In the genomic region with DNA sequence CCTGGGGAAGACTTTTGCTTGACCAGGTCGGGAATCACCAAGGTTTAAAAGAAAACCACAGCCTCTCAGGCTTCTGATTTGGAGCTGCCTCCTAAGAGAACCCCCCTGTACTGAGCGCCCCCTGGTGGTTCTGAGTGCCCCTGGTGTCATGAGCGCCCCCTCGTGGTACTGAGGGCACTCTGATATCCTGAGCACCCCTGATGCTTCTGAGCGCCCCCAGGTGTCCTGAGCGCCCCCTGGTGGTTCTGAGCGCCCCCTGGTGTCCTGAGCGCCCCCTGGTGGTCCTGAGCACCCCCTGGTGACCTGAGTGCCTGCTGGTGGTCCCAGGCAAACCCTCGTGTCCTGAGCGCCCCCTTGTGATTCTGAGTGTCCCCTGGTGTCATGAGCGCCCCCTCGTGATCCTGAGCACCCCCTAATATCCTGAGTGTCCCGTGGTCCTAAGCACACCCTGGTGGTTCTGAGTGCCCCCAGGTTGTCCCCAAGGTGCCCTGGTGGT, we compare ENCODE assay signal across 8 cellular contexts.
DNase-seq lines count a peak whose midpoint lies in the region; TF ChIP-seq lines count a peak whose summit lies in the region.
"Not testable (repeated sequence)": the region's sequence is repeated elsewhere in the genome, so short reads cannot be mapped to it uniquely, and the experiment has no call there.

No MANE protein-coding gene starts in this region.

- TF ChIP-seq POLR2A in transverse colon (IDR thresholded peaks at IDR 0.05) = not testable (repeated sequence)

- WGBS in transverse colon (ENCODE audit: low coverage in 1 of 2), 2 donors = 64% methylated on average over 10 of the region's 13 CpGs; no CpG with 5 or more reads in 1 of the 2 donors

- TF ChIP-seq EP300 in transverse colon (IDR thresholded peaks at IDR 0.05; ENCODE audit: low read depth) = not testable (repeated sequence)

- not testable (repeated sequence) for H3K4me1 ChIP-seq in transverse colon

- intact Hi-C loops in transverse colon (cut with DNase I; ENCODE audit: low total_unique reads) = not testable (repeated sequence)

- TF ChIP-seq CTCF in GM06990 (IDR thresholded peaks at IDR 0.05; ENCODE audit: insufficient read depth, low read length, poor library complexity, severe bottlenecking) (peak; percentile 93), kidney epithelial cell (IDR thresholded peaks at IDR 0.05; ENCODE audit: insufficient read depth, low read length, poor library complexity, severe bottlenecking) (peak; percentile 33), transverse colon (IDR thresholded peaks at IDR 0.05) (peak in 2 of 5 experiments; percentile 27 to 28)

- not testable (repeated sequence) for H3K9me3 ChIP-seq in MG63, transverse colon

- in situ Hi-C loops in transverse colon (cut with MboI; ENCODE audit: low pct_ligation_motif_present in 1 of 4, low pct_unique_long_range_greater_than_20kb in 1 of 4, low sequenced_read_pairs in 3 of 4) = not testable (repeated sequence)

- DNase-seq in GM06990 (ENCODE audit: extremely low read depth, insufficient read length) = peak; percentile 41
- DNase-seq in MG63 = peak; percentile 1
- DNase-seq in T-helper 22 cell (ENCODE audit: low read depth) = peak; percentile 30
- peak; percentile 32 for DNase-seq in activated CD8-positive, alpha-beta memory T cell treated with anti-CD3 and anti-CD28 coated beads, Interleukin-2, amount 50 U/mL, for 24 hours (ENCODE audit: extremely low read depth)
- DNase-seq in activated naive CD8-positive, alpha-beta T cell treated with anti-CD3 and anti-CD28 coated beads, Interleukin-2, amount 50 U/mL, for 16 hours (ENCODE audit: low read depth, low spot score) = peak; percentile 49
- DNase-seq in kidney epithelial cell (ENCODE audit: low read depth) = not testable (repeated sequence)
- peak; percentile 86 for DNase-seq in stimulated activated CD4-positive, alpha-beta T cell treated with anti-CD3 and anti-CD28 coated beads, Interleukin-1b, Interleukin-23, amount 100 ng/mL, for 48 hours
- DNase-seq in transverse colon = peak; percentile 14

- H3K27me3 ChIP-seq in GM06990 (replicated peaks; ENCODE audit: control insufficient read depth, insufficient read depth, low read length); MG63; kidney epithelial cell (ENCODE audit: control insufficient read depth, insufficient read depth, low read length); transverse colon: not testable (repeated sequence)

- H3K36me3 ChIP-seq in GM06990 (ENCODE audit: control insufficient read depth, insufficient read depth, low read length); MG63; kidney epithelial cell (ENCODE audit: control insufficient read depth, insufficient read depth, low read length); transverse colon: not testable (repeated sequence)

- not testable (repeated sequence) for H3K27ac ChIP-seq in transverse colon

- H3K4me3 ChIP-seq in GM06990 (replicated peaks; ENCODE audit: low read depth, low read length); MG63; kidney epithelial cell (ENCODE audit: low read depth, low read length); transverse colon: not testable (repeated sequence)
